Comparison of ENCODE assay signal across 11 cellular contexts in the genomic region with DNA sequence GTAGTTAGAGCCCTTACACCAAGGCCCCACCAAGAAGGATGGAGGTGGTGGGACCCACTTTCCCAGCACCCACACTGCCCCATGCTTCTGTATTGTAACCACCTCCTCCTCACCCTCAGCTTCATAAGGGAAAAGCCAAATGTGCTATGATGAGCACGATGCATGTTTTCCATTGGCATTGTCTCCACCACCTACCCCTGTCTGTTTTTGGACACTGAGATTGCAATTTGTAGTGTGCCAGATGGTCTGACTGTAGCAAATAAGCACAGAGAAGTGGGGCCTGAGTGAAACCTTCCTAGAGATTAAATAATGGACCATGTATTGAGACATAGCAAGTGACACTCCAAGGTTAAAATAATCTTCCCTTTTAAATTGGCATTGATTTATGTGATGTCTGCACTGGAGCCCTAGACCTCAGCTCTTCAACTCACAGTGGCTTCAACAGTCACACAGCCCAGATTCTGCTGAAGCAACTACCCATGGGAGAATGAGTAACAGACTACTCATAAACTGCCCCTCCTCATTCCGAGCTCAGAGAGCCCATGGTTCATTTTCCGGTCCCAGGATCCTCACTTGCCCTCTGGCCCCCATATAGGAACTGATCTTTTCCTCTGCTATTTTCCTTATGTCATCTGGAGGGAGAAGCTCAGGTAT.
DNase-seq lines count a peak whose midpoint lies in the region; ATAC-seq, FAIRE-seq and TF ChIP-seq lines count a peak whose summit lies in the region.
"Had no signal": no experiment of that assay in that cellular context is flagged by ENCODE, and none has a peak within 500 bp of the region (broad histone marks: within the 10 kb centered on the region; RNA-seq: fewer than 3 reads in every experiment).

No MANE protein-coding gene starts in this region.

- no peaks in the 10 kb centered on the region for H3K27me3 ChIP-seq in small intestine (ENCODE audit: control insufficient read depth in 2 of 2, insufficient read depth in 2 of 2, low read length in 2 of 2)
- H3K27me3 ChIP-seq: dorsolateral prefrontal cortex, upper lobe of right lung had no signal

- H3K4me1 ChIP-seq in mucosa of descending colon (ENCODE audit: low read depth) (peaks cover 1% of the 10 kb centered on the region), small intestine (ENCODE audit: control insufficient read depth in 2 of 2, insufficient read depth in 1 of 2, low read depth in 1 of 2, low read length in 1 of 2) (no peaks in the 10 kb centered on the region)
- H3K4me1 ChIP-seq: upper lobe of right lung had no signal

- H3K36me3 ChIP-seq in mucosa of descending colon (ENCODE audit: low read depth) = no peaks in the 10 kb centered on the region
- no peaks in the 10 kb centered on the region for H3K36me3 ChIP-seq in small intestine (ENCODE audit: control insufficient read depth in 2 of 2, insufficient read depth in 2 of 2, low read length in 2 of 2)
- H3K36me3 ChIP-seq: upper lobe of right lung had no signal

- no peaks in the 10 kb centered on the region for H3K9me3 ChIP-seq in mucosa of descending colon
- no peaks in the 10 kb centered on the region for H3K9me3 ChIP-seq in small intestine (ENCODE audit: control insufficient read depth, low read depth)
- H3K9me3 ChIP-seq: upper lobe of right lung had no signal

- no peak for TF ChIP-seq CTCF in mucosa of descending colon (IDR thresholded peaks at IDR 0.05)

- FAIRE-seq in small intestine (lab: Jason Lieb, UNC) = no peak

- no peak overlapping the region for H3K27ac ChIP-seq in small intestine (ENCODE audit: low read depth in 1 of 2, low read length in 1 of 2)
- H3K27ac ChIP-seq: upper lobe of right lung had no signal

- peak; percentile 94 for ATAC-seq in mucosa of descending colon
- no peak for ATAC-seq in GM18498 (IDR thresholded peaks at IDR 0.05; ENCODE audit: unreplicated experiment)
- ATAC-seq in HG02970 (IDR thresholded peaks at IDR 0.05; ENCODE audit: low FRiP score, unreplicated experiment) = no peak
- ATAC-seq: upper lobe of right lung had no signal

- 43 to 57% (median 46%) methylated on average over 3 of the region's 3 CpGs for WGBS in small intestine, 3 donors

- intact Hi-C loops in mucosa of descending colon (cut with DNase I, micrococcal nuclease) = no loop called here

- DNase-seq in ELR (ENCODE audit: low read depth) (peak; percentile 73), M059J (ENCODE audit: low read depth) (peak; percentile 37), cerebellar cortex (ENCODE audit: low spot score) (peak; percentile 88), mucosa of descending colon (peak in 2 of 3 donors; percentile 6 to 28), iPS-NIHi11 (ENCODE audit: low spot score) (no peak), small intestine (no peak)
- DNase-seq: NCI-H510A, upper lobe of right lung had no signal

- H3K4me3 ChIP-seq in mucosa of descending colon = no peak overlapping the region
- H3K4me3 ChIP-seq in small intestine (ENCODE audit: low read depth in 1 of 2, low read length in 2 of 2) = no peak overlapping the region
- H3K4me3 ChIP-seq: dorsolateral prefrontal cortex, upper lobe of right lung had no signal

Comparison
In these comparisons a context has a peak if more than half of its experiments do, and no peak if none do; other contexts are left out.
1. DNase-seq: peak in ELR (single experiment), M059J (single experiment), cerebellar cortex (single experiment) and mucosa of descending colon (2 of 3); none in iPS-NIHi11 (single experiment) and small intestine (single experiment).